Comparison of ENCODE assay signal across 24 cellular contexts in genomic region chr12:13417516-13417915, GRCh38.
"Had no signal": no experiment of that assay in that cellular context is flagged by ENCODE, and none has a peak within 500 bp of the region (broad histone marks: within the 10 kb centered on the region; RNA-seq: fewer than 3 reads in every experiment).

No MANE protein-coding gene starts in this region.

- H3K9me3 ChIP-seq: colonic mucosa, esophagus squamous epithelium, gastrocnemius medialis, gastroesophageal sphincter, heart left ventricle had no signal

- ATAC-seq: effector memory CD8-positive, alpha-beta T cell; esophagus mucosa; foreskin keratinocyte; gastrocnemius medialis; gastroesophageal sphincter; heart left ventricle; heart right ventricle had no signal

- H2AFZ ChIP-seq: hepatocyte had no signal

- H3K27ac ChIP-seq: colonic mucosa, coronary artery, dorsolateral prefrontal cortex, epithelial cell of prostate, esophagus squamous epithelium, foreskin keratinocyte, gastrocnemius medialis, gastroesophageal sphincter, heart left ventricle, heart right ventricle, hepatocyte had no signal

- H3K79me2 ChIP-seq: hepatocyte had no signal

- H3K27ac Mint-ChIP-seq: dendritic cell treated with granulocyte-macrophage colony-stimulating factor and Interleukin-4, amounts not matched to agents 40 ng/mL and 50 ng/mL, for 4 days; effector memory CD8-positive, alpha-beta T cell had no signal

- H3K27me3 Mint-ChIP-seq: effector memory CD8-positive, alpha-beta T cell had no signal

- H3K36me3 ChIP-seq: colonic mucosa, esophagus squamous epithelium, gastrocnemius medialis, gastroesophageal sphincter, heart left ventricle, heart right ventricle had no signal

- H3K4me3 Mint-ChIP-seq: dendritic cell treated with granulocyte-macrophage colony-stimulating factor and Interleukin-4, amounts not matched to agents 40 ng/mL and 50 ng/mL, for 4 days; effector memory CD8-positive, alpha-beta T cell had no signal

- H3K4me1 ChIP-seq: colonic mucosa, esophagus squamous epithelium, foreskin keratinocyte, gastrocnemius medialis, gastroesophageal sphincter, heart left ventricle, heart right ventricle had no signal

- H3K4me3 ChIP-seq: colonic mucosa, coronary artery, dorsolateral prefrontal cortex, esophagus squamous epithelium, gastrocnemius medialis, gastroesophageal sphincter, heart left ventricle, heart right ventricle, hepatocyte had no signal

- H3K27me3 ChIP-seq: colonic mucosa, dorsolateral prefrontal cortex, esophagus squamous epithelium, gastrocnemius medialis, gastroesophageal sphincter, heart left ventricle, hepatocyte had no signal

- DNase-seq: colonic mucosa; cortex of kidney; dermis blood vessel endothelial cell; dorsolateral prefrontal cortex; effector CD4-positive, alpha-beta T cell; effector CD8-positive, alpha-beta T cell; effector memory CD4-positive, alpha-beta T cell; effector memory CD8-positive, alpha-beta T cell; erythroblast; esophagus squamous epithelium; foreskin fibroblast; foreskin keratinocyte; foreskin melanocyte; gastrocnemius medialis; glutamatergic neuron; head of caudate nucleus; heart left ventricle; heart right ventricle had no signal

- H3K4me2 ChIP-seq: hepatocyte had no signal
